ENCODE assay signal across 34 cellular contexts in genomic region chr2:168901013-168901412, GRCh38. TPM values are rescaled to one million over a fixed set of nuclear protein-coding genes. Genes with fewer than 3 reads are reported as not detected.
"Had no signal": no experiment of that assay in that cellular context is flagged by ENCODE, and none has a peak within 500 bp of the region (broad histone marks: within the 10 kb centered on the region; RNA-seq: fewer than 3 reads in every experiment).

Gene G6PC2 (plus strand): TSS chr2:168901291. CDS start chr2:168901332, 41 bp downstream.

- H3K27me3 ChIP-seq: ascending aorta, breast epithelium had no signal

- ATAC-seq: activated CD4-positive, alpha-beta T cell treated with anti-CD3 and anti-CD28 coated beads for 36 hours; activated CD4-positive, CD25-positive, alpha-beta regulatory T cell treated with anti-CD3 and anti-CD28 coated beads, Interleukin-2, amount 50 U/mL, for 24 hours; activated CD8-positive, alpha-beta T cell treated with anti-CD3 and anti-CD28 coated beads, Interleukin-2, amount 10 ng/mL, durations not matched to agents 7 days and 5 days; Right ventricle myocardium inferior; WTC11 had no signal

- H3K36me3 ChIP-seq: ascending aorta, breast epithelium, MG63 had no signal

- H3K9me3 ChIP-seq: ascending aorta, breast epithelium, MG63 had no signal

- H3K4me1 ChIP-seq: ascending aorta, breast epithelium had no signal

- H3K4me3 ChIP-seq: ascending aorta, breast epithelium, MG63, PC-9, SK-N-MC had no signal

- H3K27ac ChIP-seq: ascending aorta, breast epithelium, PC-9, RWPE1, SK-N-MC had no signal

- H3K27ac Mint-ChIP-seq: activated CD4-positive, alpha-beta T cell treated with anti-CD3 and anti-CD28 coated beads for 36 hours; activated CD4-positive, alpha-beta T cell treated with anti-CD3 and anti-CD28 coated beads, Interleukin-2, amount 10 ng/mL, durations not matched to agents 7 days and 5 days; activated CD8-positive, alpha-beta T cell treated with anti-CD3 and anti-CD28 coated beads, Interleukin-2, amount 10 ng/mL, durations not matched to agents 7 days and 5 days; activated naive CD4-positive, alpha-beta T cell treated with anti-CD3 and anti-CD28 coated beads, Interleukin-2, amount 50 U/mL, for 24 hours; activated naive CD8-positive, alpha-beta T cell treated with anti-CD3 and anti-CD28 coated beads, Interleukin-2, amount 10 ng/mL, durations not matched to agents 7 days and 5 days; activated T-cell treated with anti-CD3 and anti-CD28 coated beads, Interleukin-2, amount 50 U/mL, for 24 hours; activated T-helper 2 cell treated with anti-CD3 and anti-CD28 coated beads, Interferon-gamma antibody, Interleukin-2, Interleukin-4, amounts not matched to agents 10 μg/mL and 5 μg/mL and 100 μg/mL, durations not matched to agents 14 hours and 24 hours and 36 hours; T-helper 2 cell treated with Interferon-gamma antibody and Interleukin-4, amounts not matched to agents 5 μg/mL and 100 μg/mL, for 36 hours; WTC11 had no signal

- H3K36me3 Mint-ChIP-seq: activated naive CD4-positive, alpha-beta T cell treated with anti-CD3 and anti-CD28 coated beads, Interleukin-2, amount 50 U/mL, for 24 hours; activated naive CD8-positive, alpha-beta T cell treated with anti-CD3 and anti-CD28 coated beads, Interleukin-2, amount 10 ng/mL, durations not matched to agents 7 days and 5 days; WTC11 had no signal

- DNase-seq: activated CD4-positive, alpha-beta T cell treated with anti-CD3 and anti-CD28 coated beads for 36 hours; activated CD4-positive, alpha-beta T cell treated with anti-CD3 and anti-CD28 coated beads, Interleukin-2, amount 10 ng/mL, durations not matched to agents 7 days and 5 days; activated CD4-positive, alpha-beta T cell treated with anti-CD3 and anti-CD28 coated beads, Interleukin-2, amount 50 U/mL, for 48 hours; activated CD8-positive, alpha-beta T cell treated with anti-CD3 and anti-CD28 coated beads, Interleukin-2, amount 10 ng/mL, durations not matched to agents 7 days and 5 days; activated gamma-delta T cell; activated naive CD4-positive, alpha-beta T cell treated with Interleukin-2 at 50 U/mL for 16 hours; activated naive CD8-positive, alpha-beta T cell treated with anti-CD3 and anti-CD28 coated beads, Interleukin-2, amount 10 ng/mL, durations not matched to agents 7 days and 5 days; activated T-cell treated with anti-CD3 and anti-CD28 coated beads, Interleukin-2, amount 50 U/mL, for 24 hours; cerebellar nuclear complex; Kasumi-1; KG1; MG63; NCI-H1048; NCI-H1436 treated with DMSO at 0.1 percent for 48 hours; NCI-H1694 treated with DMSO at 0.1 percent for 48 hours; NCI-H2029; NCI-H345; NCI-H510A; NCI-H526; PC-9; SIG-M5 had no signal

- H3K9me3 Mint-ChIP-seq: activated CD4-positive, alpha-beta T cell treated with anti-CD3 and anti-CD28 coated beads, Interleukin-2, amount 10 ng/mL, durations not matched to agents 7 days and 5 days; activated naive CD4-positive, alpha-beta T cell treated with anti-CD3 and anti-CD28 coated beads, Interleukin-2, amount 50 U/mL, for 24 hours; activated naive CD8-positive, alpha-beta T cell treated with anti-CD3 and anti-CD28 coated beads, Interleukin-2, amount 10 ng/mL, durations not matched to agents 7 days and 5 days; activated T-cell treated with anti-CD3 and anti-CD28 coated beads, Interleukin-2, amount 50 U/mL, for 24 hours; activated T-helper 2 cell treated with anti-CD3 and anti-CD28 coated beads, Interferon-gamma antibody, Interleukin-2, Interleukin-4, amounts not matched to agents 10 μg/mL and 5 μg/mL and 100 μg/mL, durations not matched to agents 14 hours and 24 hours and 36 hours; T-helper 2 cell treated with Interferon-gamma antibody and Interleukin-4, amounts not matched to agents 5 μg/mL and 100 μg/mL, for 36 hours; WTC11 had no signal

- H3K4me1 Mint-ChIP-seq: activated CD4-positive, alpha-beta T cell treated with anti-CD3 and anti-CD28 coated beads for 36 hours; activated CD4-positive, alpha-beta T cell treated with anti-CD3 and anti-CD28 coated beads, Interleukin-2, amount 10 ng/mL, durations not matched to agents 7 days and 5 days; activated naive CD4-positive, alpha-beta T cell treated with anti-CD3 and anti-CD28 coated beads, Interleukin-2, amount 50 U/mL, for 24 hours; activated naive CD8-positive, alpha-beta T cell treated with anti-CD3 and anti-CD28 coated beads, Interleukin-2, amount 10 ng/mL, durations not matched to agents 7 days and 5 days had no signal

- H3K4me3 Mint-ChIP-seq: activated CD4-positive, alpha-beta T cell treated with anti-CD3 and anti-CD28 coated beads for 36 hours; activated CD4-positive, alpha-beta T cell treated with anti-CD3 and anti-CD28 coated beads, Interleukin-2, amount 10 ng/mL, durations not matched to agents 7 days and 5 days; activated CD8-positive, alpha-beta T cell treated with anti-CD3 and anti-CD28 coated beads, Interleukin-2, amount 10 ng/mL, durations not matched to agents 7 days and 5 days; activated naive CD4-positive, alpha-beta T cell treated with anti-CD3 and anti-CD28 coated beads, Interleukin-2, amount 50 U/mL, for 24 hours; activated naive CD8-positive, alpha-beta T cell treated with anti-CD3 and anti-CD28 coated beads, Interleukin-2, amount 10 ng/mL, durations not matched to agents 7 days and 5 days; activated T-cell treated with anti-CD3 and anti-CD28 coated beads, Interleukin-2, amount 50 U/mL, for 24 hours; T-helper 2 cell treated with Interferon-gamma antibody and Interleukin-4, amounts not matched to agents 5 μg/mL and 100 μg/mL, for 36 hours; WTC11 had no signal

RNA-seq across cellular contexts. Expression of gene G6PC2, which starts in this region (rescaled TPM):
- total RNA-seq: activated CD4-positive, alpha-beta T cell treated with anti-CD3 and anti-CD28 coated beads for 36 hours; activated CD4-positive, alpha-beta T cell treated with anti-CD3 and anti-CD28 coated beads, Interleukin-2, amount 10 ng/mL, durations not matched to agents 7 days and 5 days; activated CD8-positive, alpha-beta T cell treated with anti-CD3 and anti-CD28 coated beads, Interleukin-2, amount 10 ng/mL, durations not matched to agents 7 days and 5 days; activated naive CD8-positive, alpha-beta T cell treated with anti-CD3 and anti-CD28 coated beads, Interleukin-2, amount 10 ng/mL, durations not matched to agents 7 days and 5 days; activated T-helper 2 cell treated with anti-CD3 and anti-CD28 coated beads, Interferon-gamma antibody, Interleukin-2, Interleukin-4, amounts not matched to agents 10 μg/mL and 5 μg/mL and 100 μg/mL, durations not matched to agents 14 hours and 24 hours and 36 hours; ascending aorta; breast epithelium; cardiac septum; OCI-LY7; PC-9; Right ventricle myocardium inferior; T-helper 1 cell treated with Interleukin-12 subunit alpha and Interleukin-12 subunit beta and Interleukin-4 antibody, amounts not matched to agents 30 ng/mL and 1 ng/mL, for 36 hours; WTC11 had no signal
